Comparison of ENCODE assay signal across 8 cellular contexts in genomic region chr1:23370744-23371710, GRCh38. TPM values are rescaled to one million over a fixed set of nuclear protein-coding genes. Genes with fewer than 3 reads are reported as not detected.
A peak's percentile ranks its signal among the peaks of the same experiment; 100 is the strongest.
DNase-seq lines count a peak whose midpoint lies in the region; ATAC-seq and TF ChIP-seq lines count a peak whose summit lies in the region.

No MANE protein-coding gene starts in this region.

- H3K9me3 ChIP-seq in AG04450 (ENCODE audit: control insufficient read depth, insufficient read depth, low read length): peaks cover 4% of the 10 kb centered on the region

- H3K27ac ChIP-seq in AG04450 (ENCODE audit: low read depth, low read length): peak overlapping the region; percentile 96
- no peak overlapping the region for H3K27ac ChIP-seq in KMS-11
- peak overlapping the region; percentile 100 for H3K27ac ChIP-seq in caudate nucleus (ENCODE audit: low read depth, low read length)

- POLR2A ChIA-PET in AG04450 (lab: Yijun Ruan, JAX): interaction anchor here (0.6 to 1.8 kb wide), 3 partner anchors 17 to 33 kb away, joined by 3 to 8 read pairs (median 5); partner anchors contain the start of gene HNRNPR

- H3K4me3 ChIP-seq in AG04450 (ENCODE audit: low read depth, low read length) (peak overlapping the region; percentile 99), KMS-11 (IDR thresholded peaks at IDR 0.05; ENCODE audit: insufficient read depth, low read depth, low read length) (no peak overlapping the region)

- no peak for DNase-seq in AG04450 (ENCODE audit: low read depth, low spot score)
- DNase-seq in caudate nucleus (lab: John Stamatoyannopoulos, UW): peak in 4 of 61 donors; percentile 3 to 52 (median 9)
- no peak for DNase-seq in mesothelial cell of epicardium (ENCODE audit: low spot score in 2 of 2, unreplicated experiment in 2 of 2)
- DNase-seq in CD1c-positive myeloid dendritic cell (ENCODE audit: extremely low spot score): no peak

- H3K9ac ChIP-seq in KMS-11: no peak overlapping the region

- ATAC-seq in GM18517 (IDR thresholded peaks at IDR 0.05; ENCODE audit: unreplicated experiment): no peak
- ATAC-seq in HG02852 (IDR thresholded peaks at IDR 0.05; ENCODE audit: unreplicated experiment): no peak
- no peak for ATAC-seq in HG02763 (IDR thresholded peaks at IDR 0.05; ENCODE audit: unreplicated experiment)

- peak overlapping the region; percentile 100 for H3K27ac Mint-ChIP-seq in mesothelial cell of epicardium

- peak overlapping the region; percentile 94; the same call in 1 of the 2 replicates for H3K4me2 ChIP-seq in KMS-11

- peaks cover 5% of the 10 kb centered on the region for H3K9me3 Mint-ChIP-seq in mesothelial cell of epicardium

- no peak overlapping the region for H2AFZ ChIP-seq in KMS-11 (ENCODE audit: low read depth)

- no peaks in the 10 kb centered on the region for H3K36me3 ChIP-seq in KMS-11 (ENCODE audit: insufficient read depth)

- CTCF ChIA-PET in AG04450 (lab: Charles Lee): interaction anchor here (0.6 to 1.4 kb wide), 3 partner anchors 33 to 127 kb away, joined by 3 to 4 read pairs (median 3); no protein-coding TSS in a partner anchor

- no peaks in the 10 kb centered on the region for H3K27me3 Mint-ChIP-seq in mesothelial cell of epicardium (ENCODE audit: low read depth)

- TF ChIP-seq CTCF in AG04450 (IDR thresholded peaks at IDR 0.05; ENCODE audit: low read depth, low read length) (peak; percentile 17; the same call in 1 of the 2 replicates), KMS-11 (conservative IDR thresholded peaks at IDR 0.05; ENCODE audit: low read depth, low read length) (no peak), mesothelial cell of epicardium (IDR thresholded peaks at IDR 0.05; ENCODE audit: unreplicated experiment) (no peak)

- H3K79me2 ChIP-seq in KMS-11 (ENCODE audit: insufficient read depth, low read depth): no peaks in the 10 kb centered on the region

- H3K36me3 Mint-ChIP-seq in mesothelial cell of epicardium: peaks cover 21% of the 10 kb centered on the region

- H4K20me1 ChIP-seq in KMS-11 (ENCODE audit: insufficient read depth): no peaks in the 10 kb centered on the region

- peaks cover 51% of the 10 kb centered on the region for H3K4me1 Mint-ChIP-seq in mesothelial cell of epicardium

- H3K4me3 Mint-ChIP-seq in mesothelial cell of epicardium: peak overlapping the region; percentile 99

- H3K27me3 ChIP-seq in AG04450 (ENCODE audit: control insufficient read depth, insufficient read depth, low read length): no peaks in the 10 kb centered on the region
- H3K27me3 ChIP-seq in KMS-11 (ENCODE audit: insufficient read depth, low read depth): no peaks in the 10 kb centered on the region

- H3K4me1 ChIP-seq in KMS-11 (ENCODE audit: low read depth, poor library complexity, severe bottlenecking): peaks cover 15% of the 10 kb centered on the region

RNA-seq across cellular contexts. Expression of gene ZNF436, which starts 1.4 kb away (rescaled TPM):
- polyA plus RNA-seq in AG04450 (2011; rRNA removed): 14.2 and 17.2 TPM in 2 replicates
- polyA minus RNA-seq in AG04450 (2011; rRNA and poly(A)+ RNA removed): 14.6 and 22.5 TPM in 2 replicates
- total RNA-seq in mesothelial cell of epicardium: 33.7 to 35.7 TPM (median 34.6 TPM) in 3 replicates

RNA-seq across cellular contexts. Expression of gene HNRNPR, which starts 26.9 kb away (rescaled TPM):
- 134 and 171 TPM in 2 replicates for polyA plus RNA-seq in AG04450 (2011; rRNA removed)
- 128 and 134 TPM in 2 replicates for polyA minus RNA-seq in AG04450 (2011; rRNA and poly(A)+ RNA removed)
- 199 to 205 TPM (median 203 TPM) in 3 replicates for total RNA-seq in mesothelial cell of epicardium

RNA-seq across cellular contexts. Expression of gene TCEA3, which starts 53.5 kb away (rescaled TPM):
- polyA plus RNA-seq in AG04450 (2011; rRNA removed): 14.7 and 15.6 TPM in 2 replicates
- 10.9 and 11.2 TPM in 2 replicates for polyA minus RNA-seq in AG04450 (2011; rRNA and poly(A)+ RNA removed)
- 8.0 to 10.0 TPM (median 9.9 TPM) in 3 replicates for total RNA-seq in mesothelial cell of epicardium
